ENCODE assay signal across 8 cellular contexts in the genomic region with DNA sequence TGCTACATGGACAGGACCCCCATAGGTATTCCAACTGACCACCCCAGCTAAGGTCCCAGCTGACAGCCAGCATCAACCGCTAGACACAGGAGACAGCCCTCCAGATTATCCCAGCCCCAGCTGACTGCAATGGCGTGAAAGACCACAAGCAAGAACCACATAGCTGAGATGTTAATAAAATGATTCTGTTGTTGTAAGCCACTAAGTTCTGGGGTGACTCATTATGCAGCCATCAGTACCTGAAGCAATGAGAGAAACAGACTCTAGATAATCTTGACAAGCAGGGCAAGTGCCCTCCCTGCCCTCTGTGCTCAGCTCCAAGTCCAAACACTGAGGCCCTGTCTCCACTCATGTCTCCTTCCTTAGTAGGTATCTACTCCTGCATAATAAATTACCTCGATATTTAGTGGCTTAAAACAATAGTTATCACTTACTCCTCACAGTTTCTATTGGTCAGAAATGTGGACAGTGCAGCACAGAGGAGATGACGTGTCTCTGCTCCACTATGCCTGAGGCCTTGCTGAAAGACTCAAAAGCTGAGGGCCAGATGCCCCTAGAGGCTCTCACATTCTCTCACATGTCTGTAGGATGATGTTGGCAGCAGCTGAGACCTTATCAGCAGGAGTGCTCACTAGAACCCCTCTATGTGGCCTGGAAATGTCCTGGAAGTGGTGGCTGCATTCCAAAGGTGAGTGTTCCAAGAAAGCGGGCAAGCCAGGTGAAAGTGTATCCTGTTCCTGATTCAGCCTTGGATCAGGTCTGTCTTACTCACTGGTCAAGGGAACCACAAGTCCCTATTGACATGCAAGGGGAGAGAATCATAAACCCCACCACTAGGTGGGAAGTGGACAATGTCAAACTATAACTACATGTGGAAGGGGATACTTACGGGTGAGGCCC. TPM values are rescaled to one million over a fixed set of nuclear protein-coding genes. Genes with fewer than 3 reads are reported as not detected.
A peak's percentile ranks its signal among the peaks of the same experiment; 100 is the strongest.
DNase-seq lines count a peak whose midpoint lies in the region; ATAC-seq and TF ChIP-seq lines count a peak whose summit lies in the region.

No MANE protein-coding gene starts in this region.

- no peak for DNase-seq in GM06990 (ENCODE audit: extremely low read depth, insufficient read length)
- no peak for DNase-seq in T-helper 17 cell
- DNase-seq in epithelial cell of prostate (ENCODE audit: low read depth, low spot score), result no peak
- DNase-seq in progenitor cell of endocrine pancreas (ENCODE audit: low spot score, unreplicated experiment), result no peak
- DNase-seq in NCI-H82 (lab: John Stamatoyannopoulos, UW), result no peak
- DNase-seq in NCI-H2081 (lab: John Stamatoyannopoulos, UW), result no peak

- peaks cover 10% of the 10 kb centered on the region for H3K36me3 ChIP-seq in GM06990 (ENCODE audit: control insufficient read depth, insufficient read depth, low read length)

- TF ChIP-seq CTCF in GM06990 (IDR thresholded peaks at IDR 0.05; ENCODE audit: insufficient read depth, low read length, poor library complexity, severe bottlenecking) (no peak), progenitor cell of endocrine pancreas (IDR thresholded peaks at IDR 0.05; ENCODE audit: unreplicated experiment) (no peak)

- peaks cover 4% of the 10 kb centered on the region for H3K36me3 Mint-ChIP-seq in T-helper 17 cell (ENCODE audit: low read depth)
- H3K36me3 Mint-ChIP-seq in progenitor cell of endocrine pancreas (ENCODE audit: insufficient read depth), result peaks cover 7% of the 10 kb centered on the region

- peak overlapping the region; percentile 96 for H3K27ac ChIP-seq in epithelial cell of prostate

- no peaks in the 10 kb centered on the region for H3K9me3 ChIP-seq in T-helper 17 cell (ENCODE audit: control insufficient read depth, low read length, poor library complexity, severe bottlenecking)

- H3K4me3 Mint-ChIP-seq in T-helper 17 cell, result peak overlapping the region; percentile 88
- H3K4me3 Mint-ChIP-seq in progenitor cell of endocrine pancreas (ENCODE audit: low read depth), result peak overlapping the region; percentile 45

- ATAC-seq in T-helper 17 cell, result no peak
- no peak for ATAC-seq in GM19397 (IDR thresholded peaks at IDR 0.05; ENCODE audit: unreplicated experiment)
- ATAC-seq in HG03135 (IDR thresholded peaks at IDR 0.05; ENCODE audit: unreplicated experiment), result no peak

- H3K4me1 Mint-ChIP-seq in T-helper 17 cell (peaks cover 67% of the 10 kb centered on the region), progenitor cell of endocrine pancreas (ENCODE audit: low read depth) (peaks cover 20% of the 10 kb centered on the region)

- H3K27me3 Mint-ChIP-seq in T-helper 17 cell (no peaks in the 10 kb centered on the region), progenitor cell of endocrine pancreas (no peaks in the 10 kb centered on the region)

- H3K27ac Mint-ChIP-seq in T-helper 17 cell (peak overlapping the region; percentile 95), progenitor cell of endocrine pancreas (no peak overlapping the region)

- no peaks in the 10 kb centered on the region for H3K9me3 Mint-ChIP-seq in progenitor cell of endocrine pancreas (ENCODE audit: low read depth)

- H3K4me3 ChIP-seq in GM06990 (replicated peaks; ENCODE audit: low read depth, low read length), result 0 out of 2 replicates have a peak overlapping the region, but pooled peaks have one; percentile 5

- no peaks in the 10 kb centered on the region for H3K27me3 ChIP-seq in GM06990 (replicated peaks; ENCODE audit: control insufficient read depth, insufficient read depth, low read length)

RNA-seq across cellular contexts. Expression of gene MGAT1, which starts 2.5 kb away (rescaled TPM):
- total RNA-seq in T-helper 17 cell (10 to 100 TPM; 77.1 to 80.8 TPM), progenitor cell of endocrine pancreas (63.8 and 66.9 TPM in 2 replicates)
